Comparison of ENCODE assay signal across 8 cellular contexts in the genomic region with DNA sequence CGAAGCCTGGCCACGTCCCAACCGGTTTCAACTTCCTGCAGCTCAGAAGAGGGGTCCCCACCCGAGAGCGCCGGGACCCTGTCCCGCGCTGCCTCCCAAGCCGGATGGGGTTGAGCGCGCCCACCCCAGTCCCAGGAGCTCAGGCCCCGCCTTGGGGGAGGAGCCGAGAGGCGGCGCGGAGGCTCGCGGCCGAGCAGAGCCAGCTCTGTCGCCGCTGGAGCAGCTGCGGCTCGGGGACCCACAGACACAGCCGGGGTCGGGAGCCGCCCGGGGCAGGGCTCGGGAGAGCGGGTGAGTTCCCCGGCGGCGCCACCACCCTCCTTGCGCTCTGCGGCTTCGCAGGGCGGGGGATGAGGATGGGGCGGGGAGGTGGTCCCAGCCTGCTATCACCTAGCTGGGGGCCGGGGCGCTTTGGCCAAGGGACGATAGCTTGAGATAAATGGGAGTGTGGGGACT. TPM values are rescaled to one million over a fixed set of nuclear protein-coding genes. Genes with fewer than 3 reads are reported as not detected.
A peak's percentile ranks its signal among the peaks of the same experiment; 100 is the strongest.
DNase-seq lines count a peak whose midpoint lies in the region; ATAC-seq and TF ChIP-seq lines count a peak whose summit lies in the region.

Gene PPP1R16B (plus strand): TSS at position 196 of the 456 bp plus-strand sequence. CDS start 30,229 bp downstream, outside the sequence.

- H3K4me1 ChIP-seq in neutrophil (ENCODE audit: control insufficient read depth in 1 of 2, insufficient read depth in 1 of 2, low read depth in 1 of 2, low read length in 1 of 2) (peaks cover 13 to 20% of the 10 kb centered on the region in 2 experiments), stomach smooth muscle (ENCODE audit: control insufficient read depth, insufficient read depth, low read length) (peaks cover 22% of the 10 kb centered on the region)

- H3K9ac ChIP-seq in stomach smooth muscle (ENCODE audit: low read length in 2 of 2) = no peak within 1 kb of the TSS

- TF ChIP-seq POLR2A in GM15510 (IDR thresholded peaks at IDR 0.05; ENCODE audit: borderline replicate concordance, extremely low read depth, insufficient read length) = peak; percentile 98

- H3K27ac ChIP-seq in neutrophil (no peak within 1 kb of the TSS), stomach smooth muscle (ENCODE audit: low read length) (no peak within 1 kb of the TSS)

- in situ Hi-C loops in ACHN (cut with HindIII; ENCODE audit: low pct_ligation_motif_present, low pct_unique_long_range_greater_than_20kb, low sequenced_read_pairs) = no loop called here

- no peaks in the 10 kb centered on the region for H3K9me3 ChIP-seq in neutrophil
- no peaks in the 10 kb centered on the region for H3K9me3 ChIP-seq in stomach smooth muscle (ENCODE audit: control insufficient read depth in 2 of 2, low read length in 2 of 2)

- H3K36me3 ChIP-seq in neutrophil (no peaks in the 10 kb centered on the region), stomach smooth muscle (ENCODE audit: control insufficient read depth in 2 of 2, insufficient read depth in 2 of 2, low read length in 2 of 2) (no peaks in the 10 kb centered on the region)

- peak; percentile 66 for ATAC-seq in HG02798 (IDR thresholded peaks at IDR 0.05; ENCODE audit: poor library complexity, unreplicated experiment)

- peak within 1 kb of the TSS; percentile 48 for H3K4me3 ChIP-seq in fibroblast of villous mesenchyme (ENCODE audit: low read depth, low read length)
- H3K4me3 ChIP-seq in neutrophil (ENCODE audit: low read depth in 1 of 2, low read length in 1 of 2) = peak within 1 kb of the TSS; percentile 37 to 39
- H3K4me3 ChIP-seq in stomach smooth muscle (ENCODE audit: low read length in 2 of 2) = peak within 1 kb of the TSS; percentile 59 to 69

- TF ChIP-seq CTCF in fibroblast of villous mesenchyme (IDR thresholded peaks at IDR 0.05; ENCODE audit: insufficient read depth, low read depth, low read length) = no peak
- TF ChIP-seq CTCF in neutrophil (IDR thresholded peaks at IDR 0.05) = no peak

- DNase-seq in NOMO-1 treated with dmso at 0.1 percent for 144 hours (lab: John Stamatoyannopoulos, UW; ENCODE audit: unreplicated experiment) (peak; percentile 42), fibroblast of villous mesenchyme (ENCODE audit: low read depth) (no peak), ACHN (no peak)
- peak; percentile 87 to 90 for DNase-seq in activated T-cell treated with anti-CD3 and anti-CD28 coated beads, Interleukin-2, amount 50 U/mL, for 48 hours

- H3K27me3 ChIP-seq in neutrophil (peaks cover 66% of the 10 kb centered on the region), stomach smooth muscle (ENCODE audit: control insufficient read depth in 1 of 2, insufficient read depth in 2 of 2, low read length in 2 of 2) (peaks cover 28 to 33% of the 10 kb centered on the region in 2 donors)

RNA-seq across cellular contexts. Expression of gene PPP1R16B, which starts in this region (rescaled TPM):
- not detected in 2 replicates for total RNA-seq in fibroblast of villous mesenchyme

Comparison
In these comparisons a context has a peak if more than half of its experiments do, and no peak if none do; other contexts are left out.
1. DNase-seq: peak in NOMO-1 treated with dmso at 0.1 percent for 144 hours (single experiment) and activated T-cell treated with anti-CD3 and anti-CD28 coated beads, Interleukin-2, amount 50 U/mL, for 48 hours (2 of 2); none in fibroblast of villous mesenchyme (single experiment) and ACHN (single experiment).
2. Peak in every context shown above with its lines, with median percentiles within 50 percentile points of each other: H3K4me3 ChIP-seq.